ENCODE assay signal across 1 cellular context in the genomic region with DNA sequence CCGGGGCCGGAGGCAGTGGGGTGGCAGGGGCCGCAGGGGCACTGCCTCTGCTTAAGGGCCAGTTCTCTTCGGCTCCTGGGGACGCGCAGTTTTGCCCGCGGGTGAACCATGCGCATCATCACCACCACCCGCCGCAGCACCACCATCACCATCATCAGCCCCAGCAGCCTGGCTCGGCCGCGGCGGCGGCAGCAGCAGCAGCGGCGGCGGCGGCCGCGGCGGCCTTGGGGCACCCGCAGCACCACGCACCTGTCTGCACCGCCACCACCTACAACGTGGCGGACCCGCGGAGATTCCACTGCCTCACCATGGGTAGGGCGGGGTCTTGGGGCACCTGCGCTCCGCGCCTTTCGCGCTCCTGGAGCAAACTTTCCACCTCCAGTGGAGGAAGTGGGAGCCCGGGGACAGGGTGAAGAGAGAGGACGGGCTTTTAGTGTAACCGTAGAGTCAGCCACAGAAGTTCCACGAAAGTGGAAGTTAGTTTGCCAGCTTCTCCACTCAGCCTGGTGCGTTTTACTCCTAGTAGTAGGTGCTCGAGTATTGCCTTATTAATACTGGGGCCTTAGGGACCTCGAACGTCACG.
TF ChIP-seq lines count a peak whose summit lies in the region.

No MANE protein-coding gene starts in this region.

TF ChIP-seq in SK-N-SH treated with all-trans-retinoic acid at 6 μM for 48 hours, 23 proteins besides CTCF, POLR2A, EP300 and RAD21 (continued from another document):
- TF ChIP-seq, protein P1, sequence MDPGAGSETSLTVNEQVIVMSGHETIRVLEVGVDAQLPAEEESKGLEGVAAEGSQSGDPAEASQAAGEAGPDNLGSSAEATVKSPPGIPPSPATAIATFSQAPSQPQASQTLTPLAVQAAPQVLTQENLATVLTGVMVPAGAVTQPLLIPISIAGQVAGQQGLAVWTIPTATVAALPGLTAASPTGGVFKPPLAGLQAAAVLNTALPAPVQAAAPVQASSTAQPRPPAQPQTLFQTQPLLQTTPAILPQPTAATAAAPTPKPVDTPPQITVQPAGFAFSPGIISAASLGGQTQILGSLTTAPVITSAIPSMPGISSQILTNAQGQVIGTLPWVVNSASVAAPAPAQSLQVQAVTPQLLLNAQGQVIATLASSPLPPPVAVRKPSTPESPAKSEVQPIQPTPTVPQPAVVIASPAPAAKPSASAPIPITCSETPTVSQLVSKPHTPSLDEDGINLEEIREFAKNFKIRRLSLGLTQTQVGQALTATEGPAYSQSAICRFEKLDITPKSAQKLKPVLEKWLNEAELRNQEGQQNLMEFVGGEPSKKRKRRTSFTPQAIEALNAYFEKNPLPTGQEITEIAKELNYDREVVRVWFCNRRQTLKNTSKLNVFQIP (CRISPR knock-in tag; IDR thresholded peaks at IDR 0.05; ENCODE audit: borderline replicate concordance, low read depth), result no peak
- TF ChIP-seq TOX (CRISPR knock-in tag; IDR thresholded peaks at IDR 0.05; ENCODE audit: borderline replicate concordance), result no peak
- TF ChIP-seq ESRRG (CRISPR knock-in tag; IDR thresholded peaks at IDR 0.05), result no peak
- no peak for TF ChIP-seq RARB (CRISPR knock-in tag; IDR thresholded peaks at IDR 0.05)
TF ChIP-seq in SK-N-SH treated with all-trans-retinoic acid at 6 μM for 48 hours: peak in this region for 0.
